21 cellular contexts compared by ENCODE assay signal in genomic region chr1:205236526-205236925, GRCh38. TPM values are rescaled to one million over a fixed set of nuclear protein-coding genes. Genes with fewer than 3 reads are reported as not detected.
A peak's percentile ranks its signal among the peaks of the same experiment; 100 is the strongest.
DNase-seq lines count a peak whose midpoint lies in the region; ATAC-seq and TF ChIP-seq lines count a peak whose summit lies in the region.
"Had no signal": no experiment of that assay in that cellular context is flagged by ENCODE, and none has a peak within 500 bp of the region (broad histone marks: within the 10 kb centered on the region; RNA-seq: fewer than 3 reads in every experiment).

No MANE protein-coding gene starts in this region.

- TF ChIP-seq CTCF in nephron (IDR thresholded peaks at IDR 0.05; ENCODE audit: unreplicated experiment in 3 of 3) (no peak), upper lobe of right lung (IDR thresholded peaks at IDR 0.05) (no peak)

- H3K4me3 Mint-ChIP-seq in activated naive CD8-positive, alpha-beta T cell treated with anti-CD3 and anti-CD28 coated beads, Interleukin-2, amount 50 U/mL, for 24 hours, result peak overlapping the region; percentile 0
- H3K4me3 Mint-ChIP-seq in nephron, result peak overlapping the region in 1 of 3 experiments; percentile 1
- H3K4me3 Mint-ChIP-seq: activated naive CD8-positive, alpha-beta T cell treated with anti-CD3 and anti-CD28 coated beads, Interleukin-2, amount 10 ng/mL, durations not matched to agents 7 days and 5 days; CD4-positive, CD25-positive, alpha-beta regulatory T cell; T-helper 17 cell had no signal

- peaks cover 29% of the 10 kb centered on the region for H3K4me1 ChIP-seq in upper lobe of right lung

- peak overlapping the region; percentile 97 for H3K27ac Mint-ChIP-seq in activated naive CD8-positive, alpha-beta T cell treated with anti-CD3 and anti-CD28 coated beads, Interleukin-2, amount 50 U/mL, for 24 hours
- H3K27ac Mint-ChIP-seq in nephron, result peak overlapping the region in 2 of 3 experiments; percentile 15 to 74
- H3K27ac Mint-ChIP-seq: activated naive CD8-positive, alpha-beta T cell treated with anti-CD3 and anti-CD28 coated beads, Interleukin-2, amount 10 ng/mL, durations not matched to agents 7 days and 5 days; CD4-positive, CD25-positive, alpha-beta regulatory T cell; T-helper 17 cell had no signal

- H3K27me3 Mint-ChIP-seq in activated naive CD8-positive, alpha-beta T cell treated with anti-CD3 and anti-CD28 coated beads, Interleukin-2, amount 50 U/mL, for 24 hours, result no peaks in the 10 kb centered on the region
- no peaks in the 10 kb centered on the region for H3K27me3 Mint-ChIP-seq in nephron (ENCODE audit: low read depth)
- H3K27me3 Mint-ChIP-seq: activated naive CD8-positive, alpha-beta T cell treated with anti-CD3 and anti-CD28 coated beads, Interleukin-2, amount 10 ng/mL, durations not matched to agents 7 days and 5 days had no signal

- H3K27ac ChIP-seq in upper lobe of right lung, result no peak overlapping the region
- H3K27ac ChIP-seq: thyroid gland had no signal

- H3K4me1 Mint-ChIP-seq in activated naive CD8-positive, alpha-beta T cell treated with anti-CD3 and anti-CD28 coated beads, Interleukin-2, amount 50 U/mL, for 24 hours, result peaks cover 75% of the 10 kb centered on the region
- peaks cover 81% of the 10 kb centered on the region for H3K4me1 Mint-ChIP-seq in nephron

- H3K9me3 ChIP-seq in upper lobe of right lung, result no peaks in the 10 kb centered on the region
- H3K9me3 ChIP-seq: SK-N-SH, thyroid gland had no signal

- H3K36me3 Mint-ChIP-seq in activated naive CD8-positive, alpha-beta T cell treated with anti-CD3 and anti-CD28 coated beads, Interleukin-2, amount 50 U/mL, for 24 hours (ENCODE audit: low read depth), result peaks cover 15% of the 10 kb centered on the region
- no peaks in the 10 kb centered on the region for H3K36me3 Mint-ChIP-seq in nephron (ENCODE audit: low read depth)
- H3K36me3 Mint-ChIP-seq: activated naive CD8-positive, alpha-beta T cell treated with anti-CD3 and anti-CD28 coated beads, Interleukin-2, amount 10 ng/mL, durations not matched to agents 7 days and 5 days; CD4-positive, CD25-positive, alpha-beta regulatory T cell had no signal

- H3K9me3 Mint-ChIP-seq in activated naive CD8-positive, alpha-beta T cell treated with anti-CD3 and anti-CD28 coated beads, Interleukin-2, amount 50 U/mL, for 24 hours, result no peaks in the 10 kb centered on the region
- H3K9me3 Mint-ChIP-seq in nephron, result no peaks in the 10 kb centered on the region
- H3K9me3 Mint-ChIP-seq: activated naive CD8-positive, alpha-beta T cell treated with anti-CD3 and anti-CD28 coated beads, Interleukin-2, amount 10 ng/mL, durations not matched to agents 7 days and 5 days had no signal

- intact Hi-C loops in cardiac septum (cut with DNase I) (no loop called here), Right ventricle myocardium superior (cut with DNase I) (no loop called here), upper lobe of right lung (cut with DNase I) (no loop called here)

- no peaks in the 10 kb centered on the region for H3K36me3 ChIP-seq in upper lobe of right lung
- H3K36me3 ChIP-seq: thyroid gland had no signal

- no peak overlapping the region for H3K4me3 ChIP-seq in upper lobe of right lung
- H3K4me3 ChIP-seq: thyroid gland had no signal

- no peaks in the 10 kb centered on the region for H3K27me3 ChIP-seq in upper lobe of right lung
- H3K27me3 ChIP-seq: thyroid gland had no signal

- DNase-seq in cardiac septum (ENCODE audit: low spot score), result peak; percentile 53
- no peak for DNase-seq in Right ventricle myocardium superior
- no peak for DNase-seq in activated naive CD8-positive, alpha-beta T cell treated with anti-CD3 and anti-CD28 coated beads, Interleukin-2, amount 50 U/mL, for 24 hours
- DNase-seq in upper lobe of right lung, result peak; percentile 31
- DNase-seq in iPS-NIHi7 (ENCODE audit: extremely low spot score), result no peak
- DNase-seq in DMS153 (lab: John Stamatoyannopoulos, UW), result no peak
- DNase-seq: activated naive CD8-positive, alpha-beta T cell treated with anti-CD3 and anti-CD28 coated beads, Interleukin-2, amount 10 ng/mL, durations not matched to agents 7 days and 5 days; CD4-positive, CD25-positive, alpha-beta regulatory T cell; effector CD4-positive, alpha-beta T cell; mesenchymal stem cell; NCI-H1092; NCI-H187; NCI-H2171 treated with DMSO at 0.1 percent for 48 hours; NCI-H526; occipital lobe; SK-N-SH; T-helper 17 cell; thyroid gland had no signal

- ATAC-seq in Right ventricle myocardium superior (ENCODE audit: poor library complexity), result no peak
- no peak for ATAC-seq in activated naive CD8-positive, alpha-beta T cell treated with anti-CD3 and anti-CD28 coated beads, Interleukin-2, amount 50 U/mL, for 24 hours
- ATAC-seq in upper lobe of right lung, result no peak
- ATAC-seq: HepG2, left lobe of liver, T-helper 17 cell had no signal

RNA-seq across cellular contexts. Expression of gene TMCC2, which starts 8.8 kb away (rescaled TPM):
- total RNA-seq in cardiac septum (4.0 TPM), Right ventricle myocardium superior (1.3 TPM), upper lobe of right lung (4.8 TPM)

RNA-seq across cellular contexts. Expression of gene DSTYK, which starts 25.0 kb away (rescaled TPM):
- 7.3 TPM for total RNA-seq in cardiac septum
- total RNA-seq in Right ventricle myocardium superior, result 5.3 TPM
- total RNA-seq in upper lobe of right lung, result 12.7 TPM

Comparison
In these comparisons a context has a peak if more than half of its experiments do, and no peak if none do; other contexts are left out.
1. DNase-seq: peak in cardiac septum (single experiment) and upper lobe of right lung (single experiment); none in Right ventricle myocardium superior (single experiment), activated naive CD8-positive, alpha-beta T cell treated with anti-CD3 and anti-CD28 coated beads, Interleukin-2, amount 50 U/mL, for 24 hours (single experiment), iPS-NIHi7 (single experiment) and DMS153 (single experiment).